1 cellular context compared by ENCODE assay signal in the genomic region with DNA sequence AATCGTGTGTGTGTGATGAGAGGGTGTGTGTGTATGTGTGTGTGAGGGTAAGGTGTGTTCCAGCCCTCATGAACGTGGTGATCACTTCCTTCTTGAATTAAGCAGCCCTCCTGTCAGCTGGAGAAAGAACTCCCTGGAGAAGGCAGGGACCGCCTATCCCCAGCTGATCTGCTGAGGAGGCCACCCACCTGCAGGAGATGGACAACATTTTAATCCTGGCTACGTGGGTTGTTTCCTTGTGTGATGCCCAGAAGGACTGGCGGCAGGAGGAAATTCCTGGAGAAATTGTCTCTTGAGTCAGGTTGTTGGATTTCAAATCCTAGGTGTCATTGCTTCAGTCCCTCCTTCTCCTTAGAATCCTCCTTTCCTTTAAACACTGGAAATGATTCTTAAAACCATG.
TF ChIP-seq lines count a peak whose summit lies in the region.

No MANE protein-coding gene starts in this region.

TF ChIP-seq in neural cell, 6 proteins besides CTCF, POLR2A, EP300 and RAD21:
- TF ChIP-seq, protein P1, sequence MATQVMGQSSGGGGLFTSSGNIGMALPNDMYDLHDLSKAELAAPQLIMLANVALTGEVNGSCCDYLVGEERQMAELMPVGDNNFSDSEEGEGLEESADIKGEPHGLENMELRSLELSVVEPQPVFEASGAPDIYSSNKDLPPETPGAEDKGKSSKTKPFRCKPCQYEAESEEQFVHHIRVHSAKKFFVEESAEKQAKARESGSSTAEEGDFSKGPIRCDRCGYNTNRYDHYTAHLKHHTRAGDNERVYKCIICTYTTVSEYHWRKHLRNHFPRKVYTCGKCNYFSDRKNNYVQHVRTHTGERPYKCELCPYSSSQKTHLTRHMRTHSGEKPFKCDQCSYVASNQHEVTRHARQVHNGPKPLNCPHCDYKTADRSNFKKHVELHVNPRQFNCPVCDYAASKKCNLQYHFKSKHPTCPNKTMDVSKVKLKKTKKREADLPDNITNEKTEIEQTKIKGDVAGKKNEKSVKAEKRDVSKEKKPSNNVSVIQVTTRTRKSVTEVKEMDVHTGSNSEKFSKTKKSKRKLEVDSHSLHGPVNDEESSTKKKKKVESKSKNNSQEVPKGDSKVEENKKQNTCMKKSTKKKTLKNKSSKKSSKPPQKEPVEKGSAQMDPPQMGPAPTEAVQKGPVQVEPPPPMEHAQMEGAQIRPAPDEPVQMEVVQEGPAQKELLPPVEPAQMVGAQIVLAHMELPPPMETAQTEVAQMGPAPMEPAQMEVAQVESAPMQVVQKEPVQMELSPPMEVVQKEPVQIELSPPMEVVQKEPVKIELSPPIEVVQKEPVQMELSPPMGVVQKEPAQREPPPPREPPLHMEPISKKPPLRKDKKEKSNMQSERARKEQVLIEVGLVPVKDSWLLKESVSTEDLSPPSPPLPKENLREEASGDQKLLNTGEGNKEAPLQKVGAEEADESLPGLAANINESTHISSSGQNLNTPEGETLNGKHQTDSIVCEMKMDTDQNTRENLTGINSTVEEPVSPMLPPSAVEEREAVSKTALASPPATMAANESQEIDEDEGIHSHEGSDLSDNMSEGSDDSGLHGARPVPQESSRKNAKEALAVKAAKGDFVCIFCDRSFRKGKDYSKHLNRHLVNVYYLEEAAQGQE (IDR thresholded peaks at IDR 0.05; ENCODE audit: borderline replicate concordance), result no peak
- no peak for TF ChIP-seq SMC3 (conservative IDR thresholded peaks at IDR 0.05; ENCODE audit: poor library complexity)
- TF ChIP-seq TAF1 (IDR thresholded peaks at IDR 0.05; ENCODE audit: low read depth), result no peak
- TF ChIP-seq EZH2 (IDR thresholded peaks at IDR 0.05; ENCODE audit: borderline replicate concordance, insufficient read depth, low read length, poor library complexity, severe bottlenecking), result no peak
- no peak for TF ChIP-seq MXI1 (conservative IDR thresholded peaks at IDR 0.05; ENCODE audit: poor library complexity, severe bottlenecking)
- TF ChIP-seq POLR2AphosphoS5 (IDR thresholded peaks at IDR 0.05), result no peak
TF ChIP-seq in neural cell: peak in this region for 0.
